In genomic region chr5:125609011-125609410, GRCh38 we compare ENCODE assay signal across 1 cellular context.
TF ChIP-seq lines count a peak whose summit lies in the region.

No MANE protein-coding gene starts in this region.

TF ChIP-seq in IMR-90, 13 proteins besides CTCF, POLR2A, EP300 and RAD21:
- TF ChIP-seq MAFK (IDR thresholded peaks at IDR 0.05; ENCODE audit: low read depth, low read length) (no peak), ELK1 (IDR thresholded peaks at IDR 0.05; ENCODE audit: borderline replicate concordance, low read depth, low read length) (no peak), BHLHE40 (IDR thresholded peaks at IDR 0.05; ENCODE audit: low read depth, low read length) (no peak), FOS (IDR thresholded peaks at IDR 0.05; ENCODE audit: low read depth, low read length) (no peak), NFE2L2 (IDR thresholded peaks at IDR 0.05; ENCODE audit: low read depth, low read length) (no peak), SMC3 (IDR thresholded peaks at IDR 0.05; ENCODE audit: low read depth, low read length) (no peak), RFX5 (IDR thresholded peaks at IDR 0.05; ENCODE audit: low read depth, low read length) (no peak), MXI1 (IDR thresholded peaks at IDR 0.05; ENCODE audit: borderline replicate concordance, low read depth, low read length) (no peak), RCOR1 (IDR thresholded peaks at IDR 0.05; ENCODE audit: insufficient replicate concordance, low read length) (no peak), CEBPB (IDR thresholded peaks at IDR 0.05; ENCODE audit: low read depth, low read length) (no peak), CHD1 (IDR thresholded peaks at IDR 0.05; ENCODE audit: low read depth, low read length) (no peak), MAZ (IDR thresholded peaks at IDR 0.05; ENCODE audit: borderline replicate concordance, low read depth, low read length) (no peak), USF2 (IDR thresholded peaks at IDR 0.05; ENCODE audit: low read depth, low read length) (no peak)
